In the genomic region with DNA sequence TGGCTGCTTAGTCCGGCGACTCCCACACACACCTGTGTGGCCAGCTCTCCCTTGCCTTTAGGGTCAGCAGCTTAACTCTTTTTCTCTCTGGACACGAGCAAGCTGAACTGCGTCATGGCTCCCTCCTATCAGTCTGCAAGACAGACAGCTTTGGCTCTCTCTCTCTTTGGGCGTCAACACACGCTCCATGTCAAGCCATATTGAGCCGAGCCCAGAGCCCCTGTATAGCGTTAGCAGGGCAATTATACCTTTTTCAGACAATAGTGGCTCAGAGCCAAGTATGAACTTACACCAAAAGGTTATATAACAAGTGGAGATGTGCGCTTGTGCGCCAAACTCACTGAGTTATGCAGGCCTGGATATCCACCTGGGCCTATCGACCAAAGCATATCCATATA, we compare ENCODE assay signal across 1 cellular context.
TF ChIP-seq lines count a peak whose summit lies in the region.

No MANE protein-coding gene starts in this region.

TF ChIP-seq in HepG2, 621 proteins besides CTCF, POLR2A, EP300 and RAD21 (continued from another document and continues in another):
- TF ChIP-seq, protein P1, sequence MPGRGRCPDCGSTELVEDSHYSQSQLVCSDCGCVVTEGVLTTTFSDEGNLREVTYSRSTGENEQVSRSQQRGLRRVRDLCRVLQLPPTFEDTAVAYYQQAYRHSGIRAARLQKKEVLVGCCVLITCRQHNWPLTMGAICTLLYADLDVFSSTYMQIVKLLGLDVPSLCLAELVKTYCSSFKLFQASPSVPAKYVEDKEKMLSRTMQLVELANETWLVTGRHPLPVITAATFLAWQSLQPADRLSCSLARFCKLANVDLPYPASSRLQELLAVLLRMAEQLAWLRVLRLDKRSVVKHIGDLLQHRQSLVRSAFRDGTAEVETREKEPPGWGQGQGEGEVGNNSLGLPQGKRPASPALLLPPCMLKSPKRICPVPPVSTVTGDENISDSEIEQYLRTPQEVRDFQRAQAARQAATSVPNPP (CRISPR knock-in tag; IDR thresholded peaks at IDR 0.05) = no peak
- TF ChIP-seq ZNF564 (CRISPR knock-in tag; IDR thresholded peaks at IDR 0.05) (peak; percentile 2; the same call in 1 of the 2 replicates), POLR2AphosphoS5 (IDR thresholded peaks at IDR 0.05; ENCODE audit: low read depth, low read length) (no peak), MED1 (CRISPR knock-in tag; IDR thresholded peaks at IDR 0.05) (no peak), FOXP4 (CRISPR knock-in tag; IDR thresholded peaks at IDR 0.05) (no peak), KLF13 (CRISPR knock-in tag; IDR thresholded peaks at IDR 0.05) (no peak), KLF9 (CRISPR knock-in tag; IDR thresholded peaks at IDR 0.05; ENCODE audit: low read depth) (no peak), GATAD1 (CRISPR knock-in tag; IDR thresholded peaks at IDR 0.05) (no peak), THAP8 (CRISPR knock-in tag; IDR thresholded peaks at IDR 0.05; ENCODE audit: borderline replicate concordance) (no peak), YY1 (IDR thresholded peaks at IDR 0.05; ENCODE audit: insufficient read depth, insufficient replicate concordance, low read depth, low read length) (peak; percentile 43), HMG20A (CRISPR knock-in tag; IDR thresholded peaks at IDR 0.05; ENCODE audit: borderline replicate concordance) (no peak), PCBP1 (IDR thresholded peaks at IDR 0.05; ENCODE audit: borderline replicate concordance, low read depth, low read length) (no peak), ZNF512 (CRISPR knock-in tag; IDR thresholded peaks at IDR 0.05) (no peak), CERS6 (CRISPR knock-in tag; IDR thresholded peaks at IDR 0.05) (no peak), ERF (CRISPR knock-in tag; IDR thresholded peaks at IDR 0.05) (no peak), ZNF331 (CRISPR knock-in tag; IDR thresholded peaks at IDR 0.05) (0 out of 2 replicates have a peak, but pooled peaks have one; percentile 21), ZNF296 (CRISPR knock-in tag; conservative IDR thresholded peaks at IDR 0.05) (no peak), ZNF605 (CRISPR knock-in tag; IDR thresholded peaks at IDR 0.05) (no peak), ZNF292 (CRISPR knock-in tag; IDR thresholded peaks at IDR 0.05; ENCODE audit: borderline replicate concordance, low read depth) (peak; percentile 29; the same call in 1 of the 2 replicates), ZNF138 (CRISPR knock-in tag; IDR thresholded peaks at IDR 0.05; ENCODE audit: low read depth) (no peak), HNRNPK (IDR thresholded peaks at IDR 0.05; ENCODE audit: low read depth, low read length, poor library complexity, severe bottlenecking) (no peak), ZNF558 (CRISPR knock-in tag; IDR thresholded peaks at IDR 0.05; ENCODE audit: borderline replicate concordance) (no peak), NFYC (CRISPR knock-in tag; IDR thresholded peaks at IDR 0.05) (no peak)
- TF ChIP-seq, protein P2, sequence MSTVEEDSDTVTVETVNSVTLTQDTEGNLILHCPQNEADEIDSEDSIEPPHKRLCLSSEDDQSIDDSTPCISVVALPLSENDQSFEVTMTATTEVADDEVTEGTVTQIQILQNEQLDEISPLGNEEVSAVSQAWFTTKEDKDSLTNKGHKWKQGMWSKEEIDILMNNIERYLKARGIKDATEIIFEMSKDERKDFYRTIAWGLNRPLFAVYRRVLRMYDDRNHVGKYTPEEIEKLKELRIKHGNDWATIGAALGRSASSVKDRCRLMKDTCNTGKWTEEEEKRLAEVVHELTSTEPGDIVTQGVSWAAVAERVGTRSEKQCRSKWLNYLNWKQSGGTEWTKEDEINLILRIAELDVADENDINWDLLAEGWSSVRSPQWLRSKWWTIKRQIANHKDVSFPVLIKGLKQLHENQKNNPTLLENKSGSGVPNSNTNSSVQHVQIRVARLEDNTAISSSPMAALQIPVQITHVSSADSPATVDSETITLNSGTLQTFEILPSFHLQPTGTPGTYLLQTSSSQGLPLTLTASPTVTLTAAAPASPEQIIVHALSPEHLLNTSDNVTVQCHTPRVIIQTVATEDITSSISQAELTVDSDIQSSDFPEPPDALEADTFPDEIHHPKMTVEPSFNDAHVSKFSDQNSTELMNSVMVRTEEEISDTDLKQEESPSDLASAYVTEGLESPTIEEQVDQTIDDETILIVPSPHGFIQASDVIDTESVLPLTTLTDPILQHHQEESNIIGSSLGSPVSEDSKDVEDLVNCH (CRISPR knock-in tag; IDR thresholded peaks at IDR 0.05) = no peak
- TF ChIP-seq, protein P3, sequence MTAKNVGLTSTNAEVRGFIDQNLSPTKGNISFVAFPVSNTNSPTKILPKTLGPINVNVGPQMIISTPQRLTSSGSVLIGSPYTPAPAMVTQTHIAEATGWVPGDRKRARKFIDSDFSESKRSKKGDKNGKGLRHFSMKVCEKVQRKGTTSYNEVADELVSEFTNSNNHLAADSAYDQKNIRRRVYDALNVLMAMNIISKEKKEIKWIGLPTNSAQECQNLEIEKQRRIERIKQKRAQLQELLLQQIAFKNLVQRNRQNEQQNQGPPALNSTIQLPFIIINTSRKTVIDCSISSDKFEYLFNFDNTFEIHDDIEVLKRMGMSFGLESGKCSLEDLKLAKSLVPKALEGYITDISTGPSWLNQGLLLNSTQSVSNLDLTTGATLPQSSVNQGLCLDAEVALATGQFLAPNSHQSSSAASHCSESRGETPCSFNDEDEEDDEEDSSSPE (CRISPR knock-in tag; IDR thresholded peaks at IDR 0.05) = 0 out of 2 replicates have a peak, but pooled peaks have one; percentile 24
- TF ChIP-seq, protein P4, sequence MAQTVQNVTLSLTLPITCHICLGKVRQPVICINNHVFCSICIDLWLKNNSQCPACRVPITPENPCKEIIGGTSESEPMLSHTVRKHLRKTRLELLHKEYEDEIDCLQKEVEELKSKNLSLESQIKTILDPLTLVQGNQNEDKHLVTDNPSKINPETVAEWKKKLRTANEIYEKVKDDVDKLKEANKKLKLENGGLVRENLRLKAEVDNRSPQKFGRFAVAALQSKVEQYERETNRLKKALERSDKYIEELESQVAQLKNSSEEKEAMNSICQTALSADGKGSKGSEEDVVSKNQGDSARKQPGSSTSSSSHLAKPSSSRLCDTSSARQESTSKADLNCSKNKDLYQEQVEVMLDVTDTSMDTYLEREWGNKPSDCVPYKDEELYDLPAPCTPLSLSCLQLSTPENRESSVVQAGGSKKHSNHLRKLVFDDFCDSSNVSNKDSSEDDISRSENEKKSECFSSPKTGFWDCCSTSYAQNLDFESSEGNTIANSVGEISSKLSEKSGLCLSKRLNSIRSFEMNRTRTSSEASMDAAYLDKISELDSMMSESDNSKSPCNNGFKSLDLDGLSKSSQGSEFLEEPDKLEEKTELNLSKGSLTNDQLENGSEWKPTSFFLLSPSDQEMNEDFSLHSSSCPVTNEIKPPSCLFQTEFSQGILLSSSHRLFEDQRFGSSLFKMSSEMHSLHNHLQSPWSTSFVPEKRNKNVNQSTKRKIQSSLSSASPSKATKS (CRISPR knock-in tag; IDR thresholded peaks at IDR 0.05) = no peak
- TF ChIP-seq, protein P5, sequence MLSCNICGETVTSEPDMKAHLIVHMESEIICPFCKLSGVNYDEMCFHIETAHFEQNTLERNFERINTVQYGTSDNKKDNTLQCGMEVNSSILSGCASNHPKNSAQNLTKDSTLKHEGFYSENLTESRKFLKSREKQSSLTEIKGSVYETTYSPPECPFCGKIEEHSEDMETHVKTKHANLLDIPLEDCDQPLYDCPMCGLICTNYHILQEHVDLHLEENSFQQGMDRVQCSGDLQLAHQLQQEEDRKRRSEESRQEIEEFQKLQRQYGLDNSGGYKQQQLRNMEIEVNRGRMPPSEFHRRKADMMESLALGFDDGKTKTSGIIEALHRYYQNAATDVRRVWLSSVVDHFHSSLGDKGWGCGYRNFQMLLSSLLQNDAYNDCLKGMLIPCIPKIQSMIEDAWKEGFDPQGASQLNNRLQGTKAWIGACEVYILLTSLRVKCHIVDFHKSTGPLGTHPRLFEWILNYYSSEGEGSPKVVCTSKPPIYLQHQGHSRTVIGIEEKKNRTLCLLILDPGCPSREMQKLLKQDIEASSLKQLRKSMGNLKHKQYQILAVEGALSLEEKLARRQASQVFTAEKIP (CRISPR knock-in tag; IDR thresholded peaks at IDR 0.05; ENCODE audit: borderline replicate concordance) = no peak
- TF ChIP-seq, protein P6, sequence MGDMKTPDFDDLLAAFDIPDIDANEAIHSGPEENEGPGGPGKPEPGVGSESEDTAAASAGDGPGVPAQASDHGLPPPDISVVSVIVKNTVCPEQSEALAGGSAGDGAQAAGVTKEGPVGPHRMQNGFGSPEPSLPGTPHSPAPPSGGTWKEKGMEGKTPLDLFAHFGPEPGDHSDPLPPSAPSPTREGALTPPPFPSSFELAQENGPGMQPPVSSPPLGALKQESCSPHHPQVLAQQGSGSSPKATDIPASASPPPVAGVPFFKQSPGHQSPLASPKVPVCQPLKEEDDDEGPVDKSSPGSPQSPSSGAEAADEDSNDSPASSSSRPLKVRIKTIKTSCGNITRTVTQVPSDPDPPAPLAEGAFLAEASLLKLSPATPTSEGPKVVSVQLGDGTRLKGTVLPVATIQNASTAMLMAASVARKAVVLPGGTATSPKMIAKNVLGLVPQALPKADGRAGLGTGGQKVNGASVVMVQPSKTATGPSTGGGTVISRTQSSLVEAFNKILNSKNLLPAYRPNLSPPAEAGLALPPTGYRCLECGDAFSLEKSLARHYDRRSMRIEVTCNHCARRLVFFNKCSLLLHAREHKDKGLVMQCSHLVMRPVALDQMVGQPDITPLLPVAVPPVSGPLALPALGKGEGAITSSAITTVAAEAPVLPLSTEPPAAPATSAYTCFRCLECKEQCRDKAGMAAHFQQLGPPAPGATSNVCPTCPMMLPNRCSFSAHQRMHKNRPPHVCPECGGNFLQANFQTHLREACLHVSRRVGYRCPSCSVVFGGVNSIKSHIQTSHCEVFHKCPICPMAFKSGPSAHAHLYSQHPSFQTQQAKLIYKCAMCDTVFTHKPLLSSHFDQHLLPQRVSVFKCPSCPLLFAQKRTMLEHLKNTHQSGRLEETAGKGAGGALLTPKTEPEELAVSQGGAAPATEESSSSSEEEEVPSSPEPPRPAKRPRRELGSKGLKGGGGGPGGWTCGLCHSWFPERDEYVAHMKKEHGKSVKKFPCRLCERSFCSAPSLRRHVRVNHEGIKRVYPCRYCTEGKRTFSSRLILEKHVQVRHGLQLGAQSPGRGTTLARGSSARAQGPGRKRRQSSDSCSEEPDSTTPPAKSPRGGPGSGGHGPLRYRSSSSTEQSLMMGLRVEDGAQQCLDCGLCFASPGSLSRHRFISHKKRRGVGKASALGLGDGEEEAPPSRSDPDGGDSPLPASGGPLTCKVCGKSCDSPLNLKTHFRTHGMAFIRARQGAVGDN (CRISPR knock-in tag; IDR thresholded peaks at IDR 0.05) = no peak
- TF ChIP-seq, protein P7, sequence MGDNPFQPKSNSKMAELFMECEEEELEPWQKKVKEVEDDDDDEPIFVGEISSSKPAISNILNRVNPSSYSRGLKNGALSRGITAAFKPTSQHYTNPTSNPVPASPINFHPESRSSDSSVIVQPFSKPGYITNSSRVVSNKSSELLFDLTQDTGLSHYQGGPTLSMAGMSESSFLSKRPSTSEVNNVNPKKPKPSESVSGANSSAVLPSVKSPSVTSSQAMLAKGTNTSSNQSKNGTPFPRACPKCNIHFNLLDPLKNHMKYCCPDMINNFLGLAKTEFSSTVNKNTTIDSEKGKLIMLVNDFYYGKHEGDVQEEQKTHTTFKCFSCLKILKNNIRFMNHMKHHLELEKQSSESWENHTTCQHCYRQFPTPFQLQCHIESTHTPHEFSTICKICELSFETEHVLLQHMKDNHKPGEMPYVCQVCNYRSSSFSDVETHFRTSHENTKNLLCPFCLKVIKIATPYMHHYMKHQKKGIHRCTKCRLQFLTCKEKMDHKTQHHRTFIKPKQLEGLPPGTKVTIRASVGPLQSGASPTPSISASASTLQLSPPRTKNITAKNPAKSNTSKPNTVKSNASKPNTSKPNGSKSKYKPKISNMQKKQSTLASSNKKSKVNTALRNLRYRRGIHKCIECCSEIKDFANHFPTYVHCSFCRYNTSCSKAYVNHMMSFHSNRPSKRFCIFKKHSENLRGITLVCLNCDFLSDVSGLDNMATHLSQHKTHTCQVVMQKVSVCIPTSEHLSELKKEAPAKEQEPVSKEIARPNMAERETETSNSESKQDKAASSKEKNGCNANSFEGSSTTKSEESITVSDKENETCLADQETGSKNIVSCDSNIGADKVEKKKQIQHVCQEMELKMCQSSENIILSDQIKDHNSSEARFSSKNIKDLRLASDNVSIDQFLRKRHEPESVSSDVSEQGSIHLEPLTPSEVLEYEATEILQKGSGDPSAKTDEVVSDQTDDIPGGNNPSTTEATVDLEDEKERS (CRISPR knock-in tag; IDR thresholded peaks at IDR 0.05) = peak; percentile 73
